1 cellular context compared by ENCODE assay signal in genomic region chr4:4388418-4388817, GRCh38.
TF ChIP-seq lines count a peak whose summit lies in the region.

No MANE protein-coding gene starts in this region.

TF ChIP-seq in H1, 55 proteins besides CTCF, POLR2A, EP300 and RAD21 (continued from another document):
- no peak for TF ChIP-seq E2F6 (IDR thresholded peaks at IDR 0.05)
- TF ChIP-seq SRF (IDR thresholded peaks at IDR 0.05; ENCODE audit: low read depth, low read length): no peak
- TF ChIP-seq RBBP5 (IDR thresholded peaks at IDR 0.05; ENCODE audit: borderline replicate concordance, low read depth, low read length): no peak
- TF ChIP-seq KDM5A (IDR thresholded peaks at IDR 0.05; ENCODE audit: low read length): no peak
- no peak for TF ChIP-seq CBX5 (IDR thresholded peaks at IDR 0.05; ENCODE audit: low read depth, low read length)
- no peak for TF ChIP-seq EZH2 (IDR thresholded peaks at IDR 0.05; ENCODE audit: low read depth, low read length, severe bottlenecking)
- TF ChIP-seq CHD1 (IDR thresholded peaks at IDR 0.05; ENCODE audit: low read depth, low read length): no peak
- TF ChIP-seq BRCA1 (IDR thresholded peaks at IDR 0.05; ENCODE audit: low read depth, low read length): no peak
- TF ChIP-seq CHD2 (IDR thresholded peaks at IDR 0.05; ENCODE audit: low read length): no peak
TF ChIP-seq in H1: peak in this region for 0.
